Comparison of ENCODE assay signal across 1 cellular context in genomic region chr9:128683340-128684064, GRCh38.
TF ChIP-seq lines count a peak whose summit lies in the region.

No MANE protein-coding gene starts in this region.

TF ChIP-seq in HEK293, 187 proteins besides CTCF, POLR2A, EP300 and RAD21 (continued from another document):
- TF ChIP-seq, protein P1, sequence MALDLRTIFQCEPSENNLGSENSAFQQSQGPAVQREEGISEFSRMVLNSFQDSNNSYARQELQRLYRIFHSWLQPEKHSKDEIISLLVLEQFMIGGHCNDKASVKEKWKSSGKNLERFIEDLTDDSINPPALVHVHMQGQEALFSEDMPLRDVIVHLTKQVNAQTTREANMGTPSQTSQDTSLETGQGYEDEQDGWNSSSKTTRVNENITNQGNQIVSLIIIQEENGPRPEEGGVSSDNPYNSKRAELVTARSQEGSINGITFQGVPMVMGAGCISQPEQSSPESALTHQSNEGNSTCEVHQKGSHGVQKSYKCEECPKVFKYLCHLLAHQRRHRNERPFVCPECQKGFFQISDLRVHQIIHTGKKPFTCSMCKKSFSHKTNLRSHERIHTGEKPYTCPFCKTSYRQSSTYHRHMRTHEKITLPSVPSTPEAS (tag by site-specific recombination; IDR thresholded peaks at IDR 0.05) = 0 out of 2 replicates have a peak, but pooled peaks have one; percentile 2
- TF ChIP-seq SALL2 (tag by site-specific recombination; IDR thresholded peaks at IDR 0.05; ENCODE audit: borderline replicate concordance) (no peak), ZIC2 (tag by site-specific recombination; IDR thresholded peaks at IDR 0.05) (peak; percentile 68), ZFP3 (tag by site-specific recombination; IDR thresholded peaks at IDR 0.05; ENCODE audit: low read depth) (no peak), MEIS1 (CRISPR knock-in tag; IDR thresholded peaks at IDR 0.05; ENCODE audit: borderline replicate concordance) (no peak), ZNF777 (tag by site-specific recombination; IDR thresholded peaks at IDR 0.05; ENCODE audit: borderline replicate concordance) (no peak), KLF1 (tag by site-specific recombination; IDR thresholded peaks at IDR 0.05) (peak; percentile 54), ZNF239 (tag by site-specific recombination; IDR thresholded peaks at IDR 0.05) (no peak), ZNF555 (tag by site-specific recombination; conservative IDR thresholded peaks at IDR 0.05) (no peak), ZNF335 (tag by site-specific recombination; conservative IDR thresholded peaks at IDR 0.05) (peak; percentile 64), ZNF16 (tag by site-specific recombination; IDR thresholded peaks at IDR 0.05; ENCODE audit: low read depth) (no peak), KLF9 (tag by site-specific recombination; IDR thresholded peaks at IDR 0.05; ENCODE audit: low read depth) (no peak), PRDM1 (tag by site-specific recombination; IDR thresholded peaks at IDR 0.05) (no peak), GLIS1 (tag by site-specific recombination; IDR thresholded peaks at IDR 0.05) (peak; percentile 93), ZNF112 (tag by site-specific recombination; IDR thresholded peaks at IDR 0.05) (no peak), ZNF157 (tag by site-specific recombination; IDR thresholded peaks at IDR 0.05) (no peak), ZNF433 (tag by site-specific recombination; IDR thresholded peaks at IDR 0.05; ENCODE audit: low read depth) (no peak), ZNF670 (tag by site-specific recombination; IDR thresholded peaks at IDR 0.05; ENCODE audit: low read depth) (no peak), ZNF140 (tag by site-specific recombination; IDR thresholded peaks at IDR 0.05) (no peak), ZBTB20 (tag by site-specific recombination; IDR thresholded peaks at IDR 0.05) (peak; percentile 34; the same call in 1 of the 2 replicates), MYNN (tag by site-specific recombination; IDR thresholded peaks at IDR 0.05; ENCODE audit: borderline replicate concordance) (no peak)
- TF ChIP-seq, protein P2, sequence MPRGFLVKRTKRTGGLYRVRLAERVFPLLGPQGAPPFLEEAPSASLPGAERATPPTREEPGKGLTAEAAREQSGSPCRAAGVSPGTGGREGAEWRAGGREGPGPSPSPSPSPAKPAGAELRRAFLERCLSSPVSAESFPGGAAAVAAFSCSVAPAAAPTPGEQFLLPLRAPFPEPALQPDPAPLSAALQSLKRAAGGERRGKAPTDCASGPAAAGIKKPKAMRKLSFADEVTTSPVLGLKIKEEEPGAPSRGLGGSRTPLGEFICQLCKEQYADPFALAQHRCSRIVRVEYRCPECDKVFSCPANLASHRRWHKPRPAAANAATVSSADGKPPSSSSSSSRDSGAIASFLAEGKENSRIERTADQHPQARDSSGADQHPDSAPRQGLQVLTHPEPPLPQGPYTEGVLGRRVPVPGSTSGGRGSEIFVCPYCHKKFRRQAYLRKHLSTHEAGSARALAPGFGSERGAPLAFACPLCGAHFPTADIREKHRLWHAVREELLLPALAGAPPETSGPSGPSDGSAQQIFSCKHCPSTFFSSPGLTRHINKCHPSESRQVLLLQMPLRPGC (tag by site-specific recombination; IDR thresholded peaks at IDR 0.05) = no peak
- TF ChIP-seq, protein P3, sequence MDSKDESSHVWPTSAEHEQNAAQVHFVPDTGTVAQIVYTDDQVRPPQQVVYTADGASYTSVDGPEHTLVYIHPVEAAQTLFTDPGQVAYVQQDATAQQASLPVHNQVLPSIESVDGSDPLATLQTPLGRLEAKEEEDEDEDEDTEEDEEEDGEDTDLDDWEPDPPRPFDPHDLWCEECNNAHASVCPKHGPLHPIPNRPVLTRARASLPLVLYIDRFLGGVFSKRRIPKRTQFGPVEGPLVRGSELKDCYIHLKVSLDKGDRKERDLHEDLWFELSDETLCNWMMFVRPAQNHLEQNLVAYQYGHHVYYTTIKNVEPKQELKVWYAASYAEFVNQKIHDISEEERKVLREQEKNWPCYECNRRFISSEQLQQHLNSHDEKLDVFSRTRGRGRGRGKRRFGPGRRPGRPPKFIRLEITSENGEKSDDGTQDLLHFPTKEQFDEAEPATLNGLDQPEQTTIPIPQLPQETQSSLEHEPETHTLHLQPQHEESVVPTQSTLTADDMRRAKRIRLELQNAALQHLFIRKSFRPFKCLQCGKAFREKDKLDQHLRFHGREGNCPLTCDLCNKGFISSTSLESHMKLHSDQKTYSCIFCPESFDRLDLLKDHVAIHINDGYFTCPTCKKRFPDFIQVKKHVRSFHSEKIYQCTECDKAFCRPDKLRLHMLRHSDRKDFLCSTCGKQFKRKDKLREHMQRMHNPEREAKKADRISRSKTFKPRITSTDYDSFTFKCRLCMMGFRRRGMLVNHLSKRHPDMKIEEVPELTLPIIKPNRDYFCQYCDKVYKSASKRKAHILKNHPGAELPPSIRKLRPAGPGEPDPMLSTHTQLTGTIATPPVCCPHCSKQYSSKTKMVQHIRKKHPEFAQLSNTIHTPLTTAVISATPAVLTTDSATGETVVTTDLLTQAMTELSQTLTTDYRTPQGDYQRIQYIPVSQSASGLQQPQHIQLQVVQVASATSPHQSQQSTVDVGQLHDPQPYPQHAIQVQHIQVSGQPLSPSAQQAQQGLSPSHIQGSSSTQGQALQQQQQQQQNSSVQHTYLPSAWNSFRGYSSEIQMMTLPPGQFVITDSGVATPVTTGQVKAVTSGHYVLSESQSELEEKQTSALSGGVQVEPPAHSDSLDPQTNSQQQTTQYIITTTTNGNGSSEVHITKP (tag by site-specific recombination; IDR thresholded peaks at IDR 0.05) = peak; percentile 99
